ENCODE assay signal across 15 cellular contexts in the genomic region with DNA sequence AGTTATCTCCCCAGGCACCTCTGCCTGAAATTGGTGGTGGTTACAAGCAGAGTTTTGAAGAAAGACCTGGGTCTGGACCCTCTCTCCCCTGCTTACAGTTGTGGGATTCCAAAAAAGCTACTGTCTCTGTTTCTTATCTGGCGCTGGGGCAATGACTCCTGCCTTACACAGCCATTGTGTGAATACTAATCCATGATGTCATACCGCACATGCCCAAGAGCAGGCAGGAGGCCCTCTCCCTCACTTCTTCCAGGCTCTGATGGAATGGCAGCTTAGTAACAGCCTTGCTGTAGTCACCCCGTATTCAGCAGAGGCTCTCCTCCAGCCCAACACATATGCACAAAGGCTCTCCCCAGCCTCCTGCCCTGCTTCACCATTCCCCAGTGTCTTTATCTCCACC.
DNase-seq lines count a peak whose midpoint lies in the region; ATAC-seq and TF ChIP-seq lines count a peak whose summit lies in the region.
"Had no signal": no experiment of that assay in that cellular context is flagged by ENCODE, and none has a peak within 500 bp of the region (broad histone marks: within the 10 kb centered on the region; RNA-seq: fewer than 3 reads in every experiment).

No MANE protein-coding gene starts in this region.

- H4K20me1 ChIP-seq in IMR-90 (ENCODE audit: insufficient read depth, low read length) = no peaks in the 10 kb centered on the region

- ATAC-seq in IMR-90 (ENCODE audit: low read depth) (peak; percentile 63), natural killer cell (no peak)
- ATAC-seq: left colon had no signal

- H3K27ac Mint-ChIP-seq in natural killer cell = peak overlapping the region; percentile 93 to 97

- in situ Hi-C loops in IMR-90 (cut with MboI; ENCODE audit: low sequenced_read_pairs) = loop anchor here (25.0 kb wide), 1 partner anchor 384 kb away; no protein-coding TSS in a partner anchor
- in situ Hi-C loops in brain microvascular endothelial cell (cut with HindIII; ENCODE audit: low pct_ligation_motif_present, low sequenced_read_pairs) = no loop called here
- in situ Hi-C loops in GM13976 (cut with MboI; ENCODE audit: low sequenced_read_pairs, unreplicated experiment) = no loop called here

- H3K9me1 ChIP-seq in IMR-90 (ENCODE audit: insufficient read depth, low read length) = peaks cover 37% of the 10 kb centered on the region

- peaks cover 26% of the 10 kb centered on the region for H3K4me1 ChIP-seq in IMR-90 (ENCODE audit: control insufficient read depth, insufficient read depth, low read length)

- peak overlapping the region; percentile 32; the same call in 1 of the 2 replicates for H3K56ac ChIP-seq in IMR-90 (ENCODE audit: extremely low read depth, insufficient read depth, low read length)

- peaks cover 42 to 47% of the 10 kb centered on the region in 2 donors for H3K4me1 Mint-ChIP-seq in natural killer cell

- H3K36me3 ChIP-seq in IMR-90 (ENCODE audit: control insufficient read depth, insufficient read depth, low read length) (no peaks in the 10 kb centered on the region), brain microvascular endothelial cell (replicated peaks) (no peaks in the 10 kb centered on the region)
- H3K36me3 ChIP-seq: esophagus muscularis mucosa had no signal

- no peaks in the 10 kb centered on the region for H3K79me1 ChIP-seq in IMR-90 (ENCODE audit: low read depth in 1 of 2, low read length in 2 of 2)

- peak overlapping the region; percentile 80; the same call in 1 of the 2 replicates for H3K18ac ChIP-seq in IMR-90 (ENCODE audit: low read depth, low read length)

- peak overlapping the region; percentile 62 for H2BK20ac ChIP-seq in IMR-90 (ENCODE audit: low read depth, low read length)

- peak overlapping the region; percentile 66 for H2AK9ac ChIP-seq in IMR-90 (replicated peaks; ENCODE audit: low read depth, low read length, poor library complexity)

- no peak for TF ChIP-seq RAD21 in IMR-90 (IDR thresholded peaks at IDR 0.05; ENCODE audit: low read length)

- no peak overlapping the region for H3K9ac ChIP-seq in IMR-90 (ENCODE audit: low read depth, low read length)

- peak overlapping the region; percentile 83 for H3K23ac ChIP-seq in IMR-90 (ENCODE audit: low read depth, low read length)

- H4K5ac ChIP-seq in IMR-90 (ENCODE audit: low read depth, low read length) = peak overlapping the region; percentile 58

- TF ChIP-seq CTCF in IMR-90 (conservative IDR thresholded peaks at IDR 0.05; ENCODE audit: low read depth, low read length) (no peak), brain microvascular endothelial cell (IDR thresholded peaks at IDR 0.05; ENCODE audit: low read depth, low read length, missing control alignments) (no peak), natural killer cell (IDR thresholded peaks at IDR 0.05) (no peak), GM13976 (IDR thresholded peaks at IDR 0.05; ENCODE audit: borderline replicate concordance, control extremely low read depth, extremely low read depth, insufficient read depth, missing control alignments) (no peak)

- POLR2A ChIA-PET in IMR-90 (lab: Charles Lee; ENCODE audit: unreplicated experiment) = no interaction called here

- H3K4ac ChIP-seq in IMR-90 (ENCODE audit: low read depth, low read length) = peak overlapping the region; percentile 65

- TF ChIP-seq POLR2A in IMR-90 (IDR thresholded peaks at IDR 0.05; ENCODE audit: low read depth, low read length) = no peak; the same call in 1 of the 2 replicates

- H3K27me3 ChIP-seq in IMR-90 (ENCODE audit: control insufficient read depth, insufficient read depth, low read length) (no peaks in the 10 kb centered on the region), brain microvascular endothelial cell (replicated peaks) (no peaks in the 10 kb centered on the region)
- H3K27me3 ChIP-seq: body of pancreas, esophagus muscularis mucosa had no signal

- BruUV-seq in IMR-90 (replicated peaks; lab: Mats Ljungman, UMichigan) = no TSS peak

- WGBS in IMR-90 (ENCODE audit: extremely low coverage in 2 of 2, insufficient read length in 1 of 2), 2 experiments = 32% methylated on average over 2 of the region's 3 CpGs; no CpG with 5 or more reads in 1 of the 2 experiments

- H3K27ac ChIP-seq in IMR-90 (ENCODE audit: insufficient read depth, low read length) = peak overlapping the region; percentile 5
- peak overlapping the region; percentile 95 for H3K27ac ChIP-seq in brain microvascular endothelial cell
- H3K27ac ChIP-seq: 22Rv1, body of pancreas, esophagus muscularis mucosa, RWPE1 had no signal

- H3K4me3 ChIP-seq in IMR-90 (ENCODE audit: insufficient read depth, low read depth, low read length) = no peak overlapping the region
- H3K4me3 ChIP-seq in brain microvascular endothelial cell (ENCODE audit: low read depth, low read length) = no peak overlapping the region
- H3K4me3 ChIP-seq: body of pancreas, esophagus muscularis mucosa had no signal

- peak overlapping the region; percentile 32 for H3K14ac ChIP-seq in IMR-90 (replicated peaks; ENCODE audit: low read depth, low read length)

- H3K4me2 ChIP-seq in IMR-90 (ENCODE audit: low read depth, low read length) = peak overlapping the region; percentile 17; the same call in 1 of the 2 replicates

- H4K91ac ChIP-seq in IMR-90 (ENCODE audit: insufficient read depth, low read depth, low read length) = peak overlapping the region; percentile 79

- peak overlapping the region; percentile 92 for H2BK5ac ChIP-seq in IMR-90 (ENCODE audit: low read depth, low read length, poor library complexity, severe bottlenecking)

- intact Hi-C loops in IMR-90 (cut with micrococcal nuclease) (no loop called here), natural killer cell (cut with micrococcal nuclease) (loop anchor here (5.0 kb wide), 2 partner anchors 79 to 86 kb away; no protein-coding TSS in a partner anchor)

- no peaks in the 10 kb centered on the region for H3K27me3 Mint-ChIP-seq in natural killer cell (ENCODE audit: low read depth in 2 of 2)

- peak overlapping the region; percentile 18 to 76; a peak in 3 of 4 replicates for H4K8ac ChIP-seq in IMR-90 (ENCODE audit: low read depth in 2 of 2, low read length in 2 of 2)

- H2AFZ ChIP-seq in IMR-90 (replicated peaks; ENCODE audit: low read length, poor library complexity) = peak overlapping the region; percentile 73

- H2BK120ac ChIP-seq in IMR-90 (ENCODE audit: low read depth, low read length) = peak overlapping the region; percentile 78

- dilution Hi-C loops in IMR-90 (cut with HindIII; ENCODE audit: low sequenced_read_pairs, unreplicated experiment) = no loop called here

- H3K36me3 Mint-ChIP-seq in natural killer cell = no peaks in the 10 kb centered on the region

- DNase-seq in DMS53 (lab: John Stamatoyannopoulos, UW) = peak; percentile 23
- no peak for DNase-seq in DMS53 treated with DMSO at 0.1 percent for 48 hours (lab: John Stamatoyannopoulos, UW; ENCODE audit: unreplicated experiment)
- peak; percentile 92 for DNase-seq in IMR-90
- DNase-seq in brain microvascular endothelial cell = peak; percentile 81
- no peak for DNase-seq in natural killer cell
- DNase-seq in GM13976 (ENCODE audit: low spot score) = no peak
- no peak for DNase-seq in SIG-M5 (lab: John Stamatoyannopoulos, UW)
- DNase-seq in NCI-H345 (lab: John Stamatoyannopoulos, UW) = no peak
- DNase-seq: activated CD4-positive, CD25-positive, alpha-beta regulatory T cell treated with anti-CD3 and anti-CD28 coated beads, Interleukin-2, amount 50 U/mL, for 72 hours; left colon; NCI-H2227 treated with DMSO at 0.1 percent for 48 hours had no signal

- H2BK15ac ChIP-seq in IMR-90 (ENCODE audit: low read depth, low read length) = peak overlapping the region; percentile 48; the same call in 2 of the 3 replicates

- H3K9me3 Mint-ChIP-seq in natural killer cell = no peaks in the 10 kb centered on the region

- no peak overlapping the region for H3K4me3 Mint-ChIP-seq in natural killer cell

- H3K9me3 ChIP-seq in IMR-90 (ENCODE audit: control insufficient read depth, insufficient read depth, low read length) = no peaks in the 10 kb centered on the region
- H3K9me3 ChIP-seq: body of pancreas, esophagus muscularis mucosa had no signal

- CTCF ChIA-PET in IMR-90 (lab: Yijun Ruan, JAX) = no interaction called here

- H2AK5ac ChIP-seq in IMR-90 (ENCODE audit: low read depth, low read length) = peak overlapping the region; percentile 10

TF ChIP-seq in IMR-90, 13 proteins besides CTCF, POLR2A, EP300 and RAD21 (continues in another document):
- TF ChIP-seq MAFK (IDR thresholded peaks at IDR 0.05; ENCODE audit: low read depth, low read length) = no peak
- TF ChIP-seq RFX5 (IDR thresholded peaks at IDR 0.05; ENCODE audit: low read depth, low read length) = no peak
- no peak for TF ChIP-seq MXI1 (IDR thresholded peaks at IDR 0.05; ENCODE audit: borderline replicate concordance, low read depth, low read length)
- no peak for TF ChIP-seq RCOR1 (IDR thresholded peaks at IDR 0.05; ENCODE audit: insufficient replicate concordance, low read length)
- peak; percentile 45 for TF ChIP-seq FOS (IDR thresholded peaks at IDR 0.05; ENCODE audit: low read depth, low read length)
- 0 out of 2 replicates have a peak, but pooled peaks have one; percentile 5 for TF ChIP-seq SMC3 (IDR thresholded peaks at IDR 0.05; ENCODE audit: low read depth, low read length)
- peak; percentile 86 for TF ChIP-seq BHLHE40 (IDR thresholded peaks at IDR 0.05; ENCODE audit: low read depth, low read length)
- TF ChIP-seq, protein P1, sequence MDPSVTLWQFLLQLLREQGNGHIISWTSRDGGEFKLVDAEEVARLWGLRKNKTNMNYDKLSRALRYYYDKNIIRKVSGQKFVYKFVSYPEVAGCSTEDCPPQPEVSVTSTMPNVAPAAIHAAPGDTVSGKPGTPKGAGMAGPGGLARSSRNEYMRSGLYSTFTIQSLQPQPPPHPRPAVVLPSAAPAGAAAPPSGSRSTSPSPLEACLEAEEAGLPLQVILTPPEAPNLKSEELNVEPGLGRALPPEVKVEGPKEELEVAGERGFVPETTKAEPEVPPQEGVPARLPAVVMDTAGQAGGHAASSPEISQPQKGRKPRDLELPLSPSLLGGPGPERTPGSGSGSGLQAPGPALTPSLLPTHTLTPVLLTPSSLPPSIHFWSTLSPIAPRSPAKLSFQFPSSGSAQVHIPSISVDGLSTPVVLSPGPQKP (IDR thresholded peaks at IDR 0.05; ENCODE audit: borderline replicate concordance, low read depth, low read length) = no peak
- TF ChIP-seq NFE2L2 (IDR thresholded peaks at IDR 0.05; ENCODE audit: low read depth, low read length) = no peak
- TF ChIP-seq MAZ (IDR thresholded peaks at IDR 0.05; ENCODE audit: borderline replicate concordance, low read depth, low read length) = no peak
- TF ChIP-seq CEBPB (IDR thresholded peaks at IDR 0.05; ENCODE audit: low read depth, low read length) = peak; percentile 38; the same call in 1 of the 2 replicates
- TF ChIP-seq, protein P2, sequence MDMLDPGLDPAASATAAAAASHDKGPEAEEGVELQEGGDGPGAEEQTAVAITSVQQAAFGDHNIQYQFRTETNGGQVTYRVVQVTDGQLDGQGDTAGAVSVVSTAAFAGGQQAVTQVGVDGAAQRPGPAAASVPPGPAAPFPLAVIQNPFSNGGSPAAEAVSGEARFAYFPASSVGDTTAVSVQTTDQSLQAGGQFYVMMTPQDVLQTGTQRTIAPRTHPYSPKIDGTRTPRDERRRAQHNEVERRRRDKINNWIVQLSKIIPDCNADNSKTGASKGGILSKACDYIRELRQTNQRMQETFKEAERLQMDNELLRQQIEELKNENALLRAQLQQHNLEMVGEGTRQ (IDR thresholded peaks at IDR 0.05; ENCODE audit: low read depth, low read length) = peak; percentile 33; the same call in 1 of the 2 replicates

Comparison
In these comparisons a context has a peak if more than half of its experiments do, and no peak if none do; other contexts are left out.
1. DNase-seq: peak in DMS53 (single experiment), IMR-90 (single experiment) and brain microvascular endothelial cell (single experiment); none in DMS53 treated with DMSO at 0.1 percent for 48 hours (single experiment), natural killer cell (single experiment), GM13976 (single experiment), SIG-M5 (single experiment) and NCI-H345 (single experiment).